8 cellular contexts compared by ENCODE assay signal in the genomic region with DNA sequence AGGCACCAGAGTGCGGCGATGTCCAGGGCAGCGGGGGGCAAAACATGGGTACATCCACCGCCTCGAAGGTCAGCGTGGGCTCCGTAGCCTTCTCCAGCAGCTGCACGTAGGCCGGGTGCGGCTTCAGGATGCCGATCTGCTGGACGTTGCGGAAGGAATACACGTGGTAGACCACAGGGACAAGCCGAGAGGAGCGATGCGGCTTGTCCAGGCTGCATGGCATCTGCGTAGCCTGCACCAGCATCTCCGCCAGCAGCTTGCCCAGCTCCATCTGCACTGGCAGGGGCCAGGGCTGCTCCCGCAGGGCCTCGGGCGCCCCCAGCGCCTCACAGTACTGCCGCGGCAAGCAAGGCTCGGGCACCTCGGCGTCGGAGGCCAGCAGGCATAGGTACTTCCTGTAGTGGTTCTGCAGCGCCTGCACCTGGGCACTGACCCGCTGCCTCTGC.
A peak's percentile ranks its signal among the peaks of the same experiment; 100 is the strongest.
DNase-seq lines count a peak whose midpoint lies in the region; ATAC-seq and TF ChIP-seq lines count a peak whose summit lies in the region.
"Not testable (repeated sequence)": the region's sequence is repeated elsewhere in the genome, so short reads cannot be mapped to it uniquely, and the experiment has no call there.

No MANE protein-coding gene starts in this region.

- H3K36me3 ChIP-seq in CD4-positive, alpha-beta memory T cell (ENCODE audit: insufficient read depth, low read length); IMR-90 (ENCODE audit: control insufficient read depth, insufficient read depth, low read length): not testable (repeated sequence)

- not testable (repeated sequence) for H3K36me3 Mint-ChIP-seq in CD4-positive, alpha-beta memory T cell; activated CD4-positive, alpha-beta T cell treated with anti-CD3 and anti-CD28 coated beads, Interleukin-2, amount 10 ng/mL, durations not matched to agents 24 days and 14 days (ENCODE audit: low read depth); activated naive CD8-positive, alpha-beta T cell treated with anti-CD3 and anti-CD28 coated beads, Interleukin-2, amount 50 U/mL, for 24 hours (ENCODE audit: low read depth); memory B cell; stimulated activated naive B cell treated with anti-CD40 and anti-IgM and Interleukin-4, amounts not matched to agents 10 μg/mL and 1 μg/mL and 100 μg/mL, for 72 hours

- peak overlapping the region in 6 of 8 donors; percentile 9 to 54 (median 33) for H3K4me3 Mint-ChIP-seq in CD4-positive, alpha-beta memory T cell
- peak overlapping the region; percentile 21 for H3K4me3 Mint-ChIP-seq in activated CD4-positive, alpha-beta T cell treated with anti-CD3 and anti-CD28 coated beads, Interleukin-2, amount 10 ng/mL, durations not matched to agents 24 days and 14 days
- not testable (repeated sequence) for H3K4me3 Mint-ChIP-seq in activated naive CD8-positive, alpha-beta T cell treated with anti-CD3 and anti-CD28 coated beads, Interleukin-2, amount 50 U/mL, for 24 hours
- H3K4me3 Mint-ChIP-seq in memory B cell: peak overlapping the region; percentile 37
- H3K4me3 Mint-ChIP-seq in stimulated activated naive B cell treated with anti-CD40 and anti-IgM and Interleukin-4, amounts not matched to agents 10 μg/mL and 1 μg/mL and 100 μg/mL, for 72 hours: peak overlapping the region in 1 of 2 donors; percentile 35

- not testable (repeated sequence) for H3K4me1 ChIP-seq in CD4-positive, alpha-beta memory T cell (ENCODE audit: insufficient read depth, low read length); IMR-90 (ENCODE audit: control insufficient read depth, insufficient read depth, low read length)

- not testable (repeated sequence) for H2AK5ac ChIP-seq in IMR-90 (ENCODE audit: low read depth, low read length)

- not testable (repeated sequence) for H2BK15ac ChIP-seq in IMR-90 (ENCODE audit: low read depth, low read length)

- not testable (repeated sequence) for H3K27me3 ChIP-seq in CD4-positive, alpha-beta memory T cell (ENCODE audit: insufficient read depth, low read length)
- peaks cover 25% of the 10 kb centered on the region for H3K27me3 ChIP-seq in IMR-90 (ENCODE audit: control insufficient read depth, insufficient read depth, low read length)

- H3K4me3 ChIP-seq in CD4-positive, alpha-beta memory T cell (ENCODE audit: low read length in 2 of 2); IMR-90 (ENCODE audit: insufficient read depth, low read depth, low read length): not testable (repeated sequence)
- H3K4me3 ChIP-seq in epithelial cell of proximal tubule (ENCODE audit: low read depth, low read length): peak overlapping the region; percentile 6

- H3K27ac ChIP-seq in CD4-positive, alpha-beta memory T cell (ENCODE audit: low read depth, low read length); IMR-90 (ENCODE audit: insufficient read depth, low read length): not testable (repeated sequence)

- not testable (repeated sequence) for H3K9me3 Mint-ChIP-seq in CD4-positive, alpha-beta memory T cell; activated CD4-positive, alpha-beta T cell treated with anti-CD3 and anti-CD28 coated beads, Interleukin-2, amount 10 ng/mL, durations not matched to agents 24 days and 14 days; activated naive CD8-positive, alpha-beta T cell treated with anti-CD3 and anti-CD28 coated beads, Interleukin-2, amount 50 U/mL, for 24 hours; memory B cell; stimulated activated naive B cell treated with anti-CD40 and anti-IgM and Interleukin-4, amounts not matched to agents 10 μg/mL and 1 μg/mL and 100 μg/mL, for 72 hours

- CTCF ChIA-PET in CD4-positive, alpha-beta memory T cell (lab: Charles Lee; ENCODE audit: partially characterized antibody); IMR-90 (lab: Yijun Ruan, JAX): not testable (repeated sequence)

- H3K4ac ChIP-seq in IMR-90 (ENCODE audit: low read depth, low read length): not testable (repeated sequence)

- not testable (repeated sequence) for H3K9ac ChIP-seq in IMR-90 (ENCODE audit: low read depth, low read length)

- not testable (repeated sequence) for DNase-seq in CD4-positive, alpha-beta memory T cell; IMR-90; epithelial cell of proximal tubule (ENCODE audit: low read depth); memory B cell (ENCODE audit: low spot score in 2 of 2); stimulated activated naive B cell treated with anti-CD40 and anti-IgM and Interleukin-4, amounts not matched to agents 10 μg/mL and 1 μg/mL and 100 μg/mL, for 72 hours
- peak; percentile 32 for DNase-seq in NCI-H345 treated with DMSO at 0.1 percent for 48 hours (lab: John Stamatoyannopoulos, UW; ENCODE audit: unreplicated experiment)
- DNase-seq in activated CD4-positive, alpha-beta T cell treated with anti-CD3 and anti-CD28 coated beads, Interleukin-2, amount 10 ng/mL, durations not matched to agents 24 days and 14 days: peak; percentile 63
- DNase-seq in activated naive CD8-positive, alpha-beta T cell treated with anti-CD3 and anti-CD28 coated beads, Interleukin-2, amount 50 U/mL, for 24 hours: peak; percentile 6

- intact Hi-C loops in CD4-positive, alpha-beta memory T cell (cut with micrococcal nuclease); IMR-90 (cut with micrococcal nuclease); activated CD4-positive, alpha-beta T cell treated with anti-CD3 and anti-CD28 coated beads, Interleukin-2, amount 10 ng/mL, durations not matched to agents 24 days and 14 days (cut with micrococcal nuclease): not testable (repeated sequence)

- BruUV-seq in IMR-90 (replicated peaks; lab: Mats Ljungman, UMichigan): not testable (repeated sequence)

- H4K20me1 ChIP-seq in IMR-90 (ENCODE audit: insufficient read depth, low read length): not testable (repeated sequence)

- not testable (repeated sequence) for H3K9me1 ChIP-seq in IMR-90 (ENCODE audit: insufficient read depth, low read length)

- ATAC-seq in IMR-90 (ENCODE audit: low read depth): peak; percentile 49
- ATAC-seq in activated naive CD8-positive, alpha-beta T cell treated with anti-CD3 and anti-CD28 coated beads, Interleukin-2, amount 50 U/mL, for 24 hours: peak; percentile 40
- peak; percentile 35 for ATAC-seq in memory B cell (ENCODE audit: low read depth)
- ATAC-seq in stimulated activated naive B cell treated with anti-CD40 and anti-IgM and Interleukin-4, amounts not matched to agents 10 μg/mL and 1 μg/mL and 100 μg/mL, for 72 hours (replicated peaks): peak; percentile 52 to 59

- not testable (repeated sequence) for H2BK20ac ChIP-seq in IMR-90 (ENCODE audit: low read depth, low read length)

- H4K8ac ChIP-seq in IMR-90 (ENCODE audit: low read depth in 2 of 2, low read length in 2 of 2): not testable (repeated sequence)

- H3K23ac ChIP-seq in IMR-90 (ENCODE audit: low read depth, low read length): not testable (repeated sequence)

- not testable (repeated sequence) for H2AK9ac ChIP-seq in IMR-90 (replicated peaks; ENCODE audit: low read depth, low read length, poor library complexity)

- H3K18ac ChIP-seq in IMR-90 (ENCODE audit: low read depth, low read length): not testable (repeated sequence)

- TF ChIP-seq CTCF in IMR-90 (conservative IDR thresholded peaks at IDR 0.05; ENCODE audit: low read depth, low read length); epithelial cell of proximal tubule (conservative IDR thresholded peaks at IDR 0.05; ENCODE audit: low read depth, low read length): not testable (repeated sequence)

- in situ Hi-C loops in IMR-90 (cut with MboI; ENCODE audit: low sequenced_read_pairs): not testable (repeated sequence)

- not testable (repeated sequence) for H3K27ac Mint-ChIP-seq in CD4-positive, alpha-beta memory T cell; activated CD4-positive, alpha-beta T cell treated with anti-CD3 and anti-CD28 coated beads, Interleukin-2, amount 10 ng/mL, durations not matched to agents 24 days and 14 days; activated naive CD8-positive, alpha-beta T cell treated with anti-CD3 and anti-CD28 coated beads, Interleukin-2, amount 50 U/mL, for 24 hours; memory B cell; stimulated activated naive B cell treated with anti-CD40 and anti-IgM and Interleukin-4, amounts not matched to agents 10 μg/mL and 1 μg/mL and 100 μg/mL, for 72 hours

- H2AFZ ChIP-seq in IMR-90 (replicated peaks; ENCODE audit: low read length, poor library complexity): peak overlapping the region; percentile 21

- dilution Hi-C loops in IMR-90 (cut with HindIII; ENCODE audit: low sequenced_read_pairs, unreplicated experiment): not testable (repeated sequence)

- not testable (repeated sequence) for H3K14ac ChIP-seq in IMR-90 (replicated peaks; ENCODE audit: low read depth, low read length)

- H2BK5ac ChIP-seq in IMR-90 (ENCODE audit: low read depth, low read length, poor library complexity, severe bottlenecking): not testable (repeated sequence)

- H3K79me1 ChIP-seq in IMR-90 (ENCODE audit: low read depth in 1 of 2, low read length in 2 of 2): not testable (repeated sequence)

- not testable (repeated sequence) for TF ChIP-seq POLR2A in IMR-90 (IDR thresholded peaks at IDR 0.05; ENCODE audit: low read depth, low read length)

- TF ChIP-seq RAD21 in IMR-90 (IDR thresholded peaks at IDR 0.05; ENCODE audit: low read length): not testable (repeated sequence)

- POLR2A ChIA-PET in CD4-positive, alpha-beta memory T cell (lab: Charles Lee; ENCODE audit: partially characterized antibody); IMR-90 (lab: Charles Lee; ENCODE audit: unreplicated experiment): not testable (repeated sequence)

- not testable (repeated sequence) for H3K56ac ChIP-seq in IMR-90 (ENCODE audit: extremely low read depth, insufficient read depth, low read length)

- H3K4me1 Mint-ChIP-seq in CD4-positive, alpha-beta memory T cell: peaks cover 1 to 14% (median 5%) of the 10 kb centered on the region in 4 donors
- H3K4me1 Mint-ChIP-seq in activated CD4-positive, alpha-beta T cell treated with anti-CD3 and anti-CD28 coated beads, Interleukin-2, amount 10 ng/mL, durations not matched to agents 24 days and 14 days; activated naive CD8-positive, alpha-beta T cell treated with anti-CD3 and anti-CD28 coated beads, Interleukin-2, amount 50 U/mL, for 24 hours; memory B cell; stimulated activated naive B cell treated with anti-CD40 and anti-IgM and Interleukin-4, amounts not matched to agents 10 μg/mL and 1 μg/mL and 100 μg/mL, for 72 hours: not testable (repeated sequence)

- WGBS in IMR-90 (ENCODE audit: extremely low coverage in 2 of 2, insufficient read length in 1 of 2), 2 experiments: 19% methylated on average over 24 of the region's 31 CpGs; no CpG with 5 or more reads in 1 of the 2 experiments

- H3K4me2 ChIP-seq in IMR-90 (ENCODE audit: low read depth, low read length): peak overlapping the region; percentile 76; the same call in 1 of the 2 replicates

- not testable (repeated sequence) for H2BK120ac ChIP-seq in IMR-90 (ENCODE audit: low read depth, low read length)

- H3K9me3 ChIP-seq in CD4-positive, alpha-beta memory T cell (ENCODE audit: control insufficient read depth in 1 of 2, low read length in 2 of 2); IMR-90 (ENCODE audit: control insufficient read depth, insufficient read depth, low read length): not testable (repeated sequence)

- H4K5ac ChIP-seq in IMR-90 (ENCODE audit: low read depth, low read length): not testable (repeated sequence)

- H3K27me3 Mint-ChIP-seq in CD4-positive, alpha-beta memory T cell: not testable (repeated sequence)
- H3K27me3 Mint-ChIP-seq in activated CD4-positive, alpha-beta T cell treated with anti-CD3 and anti-CD28 coated beads, Interleukin-2, amount 10 ng/mL, durations not matched to agents 24 days and 14 days: peaks cover 22% of the 10 kb centered on the region
- H3K27me3 Mint-ChIP-seq in activated naive CD8-positive, alpha-beta T cell treated with anti-CD3 and anti-CD28 coated beads, Interleukin-2, amount 50 U/mL, for 24 hours: peaks cover 27% of the 10 kb centered on the region
- H3K27me3 Mint-ChIP-seq in memory B cell: peaks cover 19% of the 10 kb centered on the region
- H3K27me3 Mint-ChIP-seq in stimulated activated naive B cell treated with anti-CD40 and anti-IgM and Interleukin-4, amounts not matched to agents 10 μg/mL and 1 μg/mL and 100 μg/mL, for 72 hours: peaks cover 43% of the 10 kb centered on the region in 2 donors

- not testable (repeated sequence) for H4K91ac ChIP-seq in IMR-90 (ENCODE audit: insufficient read depth, low read depth, low read length)
